ENCODE assay signal across 8 cellular contexts in the genomic region with DNA sequence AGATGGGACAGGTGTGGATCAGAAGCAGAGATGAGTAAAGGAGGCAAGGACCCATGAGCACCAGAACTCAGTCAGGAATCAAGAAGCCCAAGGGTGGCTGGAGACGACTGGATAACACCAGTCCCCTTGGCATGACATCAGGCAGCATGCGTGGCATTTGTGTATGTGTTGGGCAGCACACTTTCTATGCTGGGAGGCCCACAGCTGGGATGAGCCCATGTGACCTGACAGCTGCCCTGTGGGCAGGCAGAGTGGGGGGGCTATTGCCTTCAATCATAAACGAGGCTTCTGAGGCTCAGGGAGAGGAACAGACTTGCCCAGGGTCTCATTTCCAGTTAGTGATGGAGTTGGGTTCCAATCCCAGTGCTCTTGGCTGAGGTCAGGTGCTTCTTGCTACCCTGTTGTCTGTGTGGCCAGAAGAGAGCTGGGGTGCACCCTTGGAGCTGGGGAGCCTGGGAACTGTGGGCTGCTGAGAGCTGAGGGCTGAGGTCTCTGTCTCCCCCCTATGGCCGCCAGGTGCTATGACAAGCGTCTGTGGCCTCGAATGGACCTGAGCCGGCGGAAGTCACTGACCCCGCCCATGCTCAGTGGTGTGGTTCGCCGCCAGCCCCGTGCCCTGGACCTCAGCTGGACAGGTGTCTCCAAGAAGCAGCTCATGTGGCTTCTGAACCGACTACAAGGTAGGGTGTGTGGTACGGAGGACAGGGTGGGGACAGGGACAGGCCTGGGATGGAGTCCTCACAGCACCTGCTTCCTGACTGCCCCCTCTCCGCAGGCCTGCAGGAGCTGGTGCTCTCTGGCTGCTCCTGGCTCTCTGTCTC. TPM values are rescaled to one million over a fixed set of nuclear protein-coding genes. Genes with fewer than 3 reads are reported as not detected.
A peak's percentile ranks its signal among the peaks of the same experiment; 100 is the strongest.
DNase-seq lines count a peak whose midpoint lies in the region; ATAC-seq and TF ChIP-seq lines count a peak whose summit lies in the region.

No MANE protein-coding gene starts in this region.

- peaks cover 1% of the 10 kb centered on the region for H3K4me1 Mint-ChIP-seq in progenitor cell of endocrine pancreas (ENCODE audit: low read depth)

- intact Hi-C loops in Right ventricle myocardium inferior (cut with DNase I) = no loop called here

- no peak overlapping the region for H3K4me3 Mint-ChIP-seq in progenitor cell of endocrine pancreas (ENCODE audit: low read depth)

- ATAC-seq in GM21390 (IDR thresholded peaks at IDR 0.05; ENCODE audit: unreplicated experiment) = peak; percentile 88
- ATAC-seq in activated naive CD4-positive, alpha-beta T cell treated with anti-CD3 and anti-CD28 coated beads, Interleukin-2, amount 50 U/mL, for 72 hours = peak; percentile 94 to 96
- ATAC-seq in Right ventricle myocardium inferior = peak; percentile 90

- peaks cover 56% of the 10 kb centered on the region for H3K36me3 ChIP-seq in HUES64 (ENCODE audit: insufficient read depth, low read length)

- no peak overlapping the region for H3K4me3 ChIP-seq in HUES64 (ENCODE audit: low read length)

- peak overlapping the region; percentile 68; the same call in 1 of the 2 replicates for H3K27ac ChIP-seq in HUES64 (ENCODE audit: low read depth, low read length)

- peak; percentile 19 for DNase-seq in DMS79 treated with DMSO at 0.1 percent for 48 hours (lab: John Stamatoyannopoulos, UW)
- DNase-seq in SHP77 (lab: John Stamatoyannopoulos, UW) = peak; percentile 64 to 79
- DNase-seq in activated naive CD4-positive, alpha-beta T cell treated with anti-CD3 and anti-CD28 coated beads, Interleukin-2, amount 50 U/mL, for 72 hours (ENCODE audit: low spot score in 2 of 2) = peak; percentile 71 to 82
- peak; percentile 91 for DNase-seq in Right ventricle myocardium inferior (ENCODE audit: missing footprints)
- DNase-seq in progenitor cell of endocrine pancreas (ENCODE audit: low spot score, unreplicated experiment) = peak; percentile 48
- no peak for DNase-seq in inferior parietal cortex (ENCODE audit: extremely low spot score)

- H3K9me3 Mint-ChIP-seq in activated naive CD4-positive, alpha-beta T cell treated with anti-CD3 and anti-CD28 coated beads, Interleukin-2, amount 50 U/mL, for 72 hours = no peaks in the 10 kb centered on the region
- no peaks in the 10 kb centered on the region for H3K9me3 Mint-ChIP-seq in progenitor cell of endocrine pancreas (ENCODE audit: low read depth)

- H3K27ac Mint-ChIP-seq in activated naive CD4-positive, alpha-beta T cell treated with anti-CD3 and anti-CD28 coated beads, Interleukin-2, amount 50 U/mL, for 72 hours = peak overlapping the region in 1 of 2 donors; percentile 77
- H3K27ac Mint-ChIP-seq in progenitor cell of endocrine pancreas = no peak overlapping the region

- H3K4me1 ChIP-seq in HUES64 (ENCODE audit: insufficient read depth, low read length) = 0 out of 2 replicates have a peak, but pooled peaks cover 2% of the 10 kb centered on the region

- H3K36me3 Mint-ChIP-seq in activated naive CD4-positive, alpha-beta T cell treated with anti-CD3 and anti-CD28 coated beads, Interleukin-2, amount 50 U/mL, for 72 hours = peaks cover 6 to 21% of the 10 kb centered on the region in 2 donors
- H3K36me3 Mint-ChIP-seq in progenitor cell of endocrine pancreas (ENCODE audit: insufficient read depth) = peaks cover 27% of the 10 kb centered on the region

- 28% methylated on average over 15 of the region's 15 CpGs for WGBS in HUES64

- no peak overlapping the region for H3K9ac ChIP-seq in HUES64 (ENCODE audit: low read depth, low read length)

- H3K27me3 Mint-ChIP-seq in progenitor cell of endocrine pancreas = no peaks in the 10 kb centered on the region

- no peaks in the 10 kb centered on the region for H3K27me3 ChIP-seq in HUES64 (ENCODE audit: insufficient read depth, low read length)

- H3K9me3 ChIP-seq in HUES64 (ENCODE audit: insufficient read depth, low read depth, low read length) = no peaks in the 10 kb centered on the region

- TF ChIP-seq CTCF in progenitor cell of endocrine pancreas (IDR thresholded peaks at IDR 0.05; ENCODE audit: unreplicated experiment) = peak; percentile 77

RNA-seq across cellular contexts. Expression of gene ORAI3, which starts 7.1 kb away (rescaled TPM):
- polyA plus RNA-seq in HUES64 (2013, experiment 1 of 2) = 7.9 TPM
- polyA plus RNA-seq in HUES64 (2013, experiment 2 of 2) = 9.8 TPM
- total RNA-seq in activated naive CD4-positive, alpha-beta T cell treated with anti-CD3 and anti-CD28 coated beads, Interleukin-2, amount 50 U/mL, for 72 hours = 10 to 100 TPM in 1 of 2 donors, 1 to 10 TPM in 1; 7.3 to 17.1 TPM
- total RNA-seq in Right ventricle myocardium inferior = 11.4 TPM
- 19.1 and 19.5 TPM in 2 replicates for total RNA-seq in progenitor cell of endocrine pancreas

RNA-seq across cellular contexts. Expression of gene SETD1A, which starts 15.7 kb away (rescaled TPM):
- 22.1 TPM for polyA plus RNA-seq in HUES64 (2013, experiment 1 of 2)
- polyA plus RNA-seq in HUES64 (2013, experiment 2 of 2) = 21.0 TPM
- total RNA-seq in activated naive CD4-positive, alpha-beta T cell treated with anti-CD3 and anti-CD28 coated beads, Interleukin-2, amount 50 U/mL, for 72 hours = 10 to 100 TPM; 24.5 to 34.1 TPM
- total RNA-seq in Right ventricle myocardium inferior (9.4 TPM), progenitor cell of endocrine pancreas (25.4 and 27.7 TPM in 2 replicates)

RNA-seq across cellular contexts. Expression of gene FBXL19, which starts 18.4 kb away (rescaled TPM):
- polyA plus RNA-seq in HUES64 (2013, experiment 1 of 2) = 53.0 TPM
- 53.0 TPM for polyA plus RNA-seq in HUES64 (2013, experiment 2 of 2)
- total RNA-seq in activated naive CD4-positive, alpha-beta T cell treated with anti-CD3 and anti-CD28 coated beads, Interleukin-2, amount 50 U/mL, for 72 hours = 10 to 100 TPM; 24.4 to 36.4 TPM
- 6.3 TPM for total RNA-seq in Right ventricle myocardium inferior
- 65.6 and 66.8 TPM in 2 replicates for total RNA-seq in progenitor cell of endocrine pancreas

RNA-seq across cellular contexts. Expression of gene HSD3B7, which starts 43.2 kb away (rescaled TPM):
- 2.0 TPM for polyA plus RNA-seq in HUES64 (2013, experiment 1 of 2)
- 1.5 TPM for polyA plus RNA-seq in HUES64 (2013, experiment 2 of 2)
- 1 to 10 TPM; 4.1 to 9.2 TPM for total RNA-seq in activated naive CD4-positive, alpha-beta T cell treated with anti-CD3 and anti-CD28 coated beads, Interleukin-2, amount 50 U/mL, for 72 hours
- total RNA-seq in Right ventricle myocardium inferior = 7.0 TPM
- total RNA-seq in progenitor cell of endocrine pancreas = 4.6 and 5.5 TPM in 2 replicates

RNA-seq across cellular contexts. Expression of gene CTF1, which starts 45.4 kb away (rescaled TPM):
- 1.0 TPM for polyA plus RNA-seq in HUES64 (2013, experiment 1 of 2)
- polyA plus RNA-seq in HUES64 (2013, experiment 2 of 2) = 1.6 TPM
- under 1 TPM; 0.29 to 0.96 TPM for total RNA-seq in activated naive CD4-positive, alpha-beta T cell treated with anti-CD3 and anti-CD28 coated beads, Interleukin-2, amount 50 U/mL, for 72 hours
- total RNA-seq in Right ventricle myocardium inferior (8.7 TPM), progenitor cell of endocrine pancreas (4.5 and 5.1 TPM in 2 replicates)
